In the genomic region with DNA sequence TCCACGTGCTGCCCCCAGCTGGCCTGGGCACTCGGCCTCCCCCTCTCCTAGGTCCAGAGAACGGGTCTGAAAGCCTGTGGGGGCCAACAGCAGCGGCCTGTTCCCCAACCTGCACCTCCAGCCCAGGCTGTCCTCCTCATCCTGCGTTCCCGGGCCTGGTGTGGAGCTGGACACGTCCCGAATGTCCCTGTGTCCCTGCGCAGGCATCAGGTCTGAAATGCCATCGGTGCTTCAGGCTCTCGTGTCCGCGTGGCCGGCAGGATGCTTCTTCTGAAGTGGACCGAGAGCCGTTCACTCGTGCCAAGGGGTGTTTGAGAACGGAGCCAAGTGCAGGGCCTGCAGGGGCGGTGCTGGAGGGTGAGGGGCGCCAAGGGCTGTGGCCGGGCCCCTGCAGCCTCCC, we compare ENCODE assay signal across 1 cellular context.
TF ChIP-seq lines count a peak whose summit lies in the region.

No MANE protein-coding gene starts in this region.

TF ChIP-seq in GM23338, 12 proteins besides CTCF, POLR2A, EP300 and RAD21:
- TF ChIP-seq ETS1 (IDR thresholded peaks at IDR 0.05) = no peak
- TF ChIP-seq ZNF114 (CRISPR knock-in tag; IDR thresholded peaks at IDR 0.05) = no peak
- TF ChIP-seq CREB1 (CRISPR knock-in tag; IDR thresholded peaks at IDR 0.05; ENCODE audit: low read depth) = no peak
- no peak for TF ChIP-seq EZH2phosphoT487 (IDR thresholded peaks at IDR 0.05; ENCODE audit: unreplicated experiment)
- TF ChIP-seq EZH2 (IDR thresholded peaks at IDR 0.05; ENCODE audit: low read depth, unreplicated experiment) = no peak
- TF ChIP-seq NANOG (IDR thresholded peaks at IDR 0.05; ENCODE audit: borderline replicate concordance) = no peak
- no peak for TF ChIP-seq REST (IDR thresholded peaks at IDR 0.05; ENCODE audit: unreplicated experiment)
TF ChIP-seq in GM23338: peak in this region for 0.
